14 cellular contexts compared by ENCODE assay signal in genomic region chr10:86709786-86710185, GRCh38. TPM values are rescaled to one million over a fixed set of nuclear protein-coding genes. Genes with fewer than 3 reads are reported as not detected.
DNase-seq lines count a peak whose midpoint lies in the region; ATAC-seq and TF ChIP-seq lines count a peak whose summit lies in the region.
"Had no signal": no experiment of that assay in that cellular context is flagged by ENCODE, and none has a peak within 500 bp of the region (broad histone marks: within the 10 kb centered on the region; RNA-seq: fewer than 3 reads in every experiment).

No MANE protein-coding gene starts in this region.

- H3K36me3 Mint-ChIP-seq in activated CD4-positive, alpha-beta T cell treated with anti-CD3 and anti-CD28 coated beads for 36 hours (ENCODE audit: low read depth) = no peaks in the 10 kb centered on the region
- no peaks in the 10 kb centered on the region for H3K36me3 Mint-ChIP-seq in activated CD4-positive, alpha-beta memory T cell treated with anti-CD3 and anti-CD28 coated beads for 36 hours
- H3K36me3 Mint-ChIP-seq in immature natural killer cell = no peaks in the 10 kb centered on the region

- H3K9me3 Mint-ChIP-seq in activated CD4-positive, alpha-beta T cell treated with anti-CD3 and anti-CD28 coated beads for 36 hours (ENCODE audit: low read depth) = no peaks in the 10 kb centered on the region
- H3K9me3 Mint-ChIP-seq in activated CD4-positive, alpha-beta memory T cell treated with anti-CD3 and anti-CD28 coated beads for 36 hours = no peaks in the 10 kb centered on the region
- H3K9me3 Mint-ChIP-seq in immature natural killer cell = no peaks in the 10 kb centered on the region

- no peaks in the 10 kb centered on the region for H3K27me3 ChIP-seq in skeletal muscle tissue (ENCODE audit: control insufficient read depth in 3 of 3, insufficient read depth in 3 of 3, low read length in 3 of 3)
- H3K27me3 ChIP-seq in colonic mucosa = no peaks in the 10 kb centered on the region
- H3K27me3 ChIP-seq: right lobe of liver had no signal

- H3K4me3 Mint-ChIP-seq in activated CD4-positive, alpha-beta T cell treated with anti-CD3 and anti-CD28 coated beads for 36 hours = peak overlapping the region; percentile 75
- H3K4me3 Mint-ChIP-seq in activated CD4-positive, alpha-beta memory T cell treated with anti-CD3 and anti-CD28 coated beads for 36 hours = peak overlapping the region; percentile 49
- H3K4me3 Mint-ChIP-seq in immature natural killer cell = peak overlapping the region; percentile 84 to 91 (median 89)

- H3K4me1 ChIP-seq in skeletal muscle tissue (ENCODE audit: control insufficient read depth in 3 of 3, insufficient read depth in 3 of 3, low read length in 3 of 3) (peaks cover 43 to 87% (median 81%) of the 10 kb centered on the region in 3 donors), colonic mucosa (peaks cover 3% of the 10 kb centered on the region)
- H3K4me1 ChIP-seq: right lobe of liver had no signal

- peak overlapping the region; percentile 54 for H3K27ac ChIP-seq in skeletal muscle tissue (ENCODE audit: low read depth, low read length)
- H3K27ac ChIP-seq in colonic mucosa = no peak overlapping the region
- no peak overlapping the region for H3K27ac ChIP-seq in substantia nigra (ENCODE audit: low read depth, low read length, poor library complexity, severe bottlenecking)
- H3K27ac ChIP-seq: epithelial cell of prostate, right lobe of liver had no signal

- no peaks in the 10 kb centered on the region for H3K9me3 ChIP-seq in skeletal muscle tissue (ENCODE audit: control insufficient read depth in 3 of 3, low read length in 3 of 3)
- no peaks in the 10 kb centered on the region for H3K9me3 ChIP-seq in colonic mucosa
- H3K9me3 ChIP-seq: right lobe of liver had no signal

- intact Hi-C loops in activated CD4-positive, alpha-beta T cell treated with anti-CD3 and anti-CD28 coated beads for 36 hours (cut with DNase I, micrococcal nuclease) = loop anchor here (5.0 kb wide), 4 partner anchors 172 to 793 kb away; partner anchors contain the start of genes ADIRF (in 1 of the 2) and MINPP1 (in 1 of the 2)
- intact Hi-C loops in activated CD4-positive, alpha-beta memory T cell treated with anti-CD3 and anti-CD28 coated beads for 36 hours (cut with micrococcal nuclease) = loop anchor here (2.0 to 5.0 kb wide), 3 partner anchors 187 to 385 kb away; partner anchors contain the start of genes GLUD1, SHLD2 and WAPL
- intact Hi-C loops in colonic mucosa (cut with DNase I) = loop anchor here (2.0 kb wide), 1 partner anchor 191 kb away; no protein-coding TSS in a partner anchor

- POLR2A ChIA-PET in activated CD4-positive, alpha-beta T cell treated with anti-CD3 and anti-CD28 coated beads for 36 hours (lab: Charles Lee) = no interaction called here
- POLR2A ChIA-PET in activated CD4-positive, alpha-beta memory T cell treated with anti-CD3 and anti-CD28 coated beads for 36 hours (lab: Charles Lee) = no interaction called here

- TF ChIP-seq CTCF in colonic mucosa (IDR thresholded peaks at IDR 0.05) = no peak

- ATAC-seq in activated CD4-positive, alpha-beta T cell treated with anti-CD3 and anti-CD28 coated beads for 36 hours = no peak
- ATAC-seq: right lobe of liver had no signal

- H3K27ac Mint-ChIP-seq in activated CD4-positive, alpha-beta T cell treated with anti-CD3 and anti-CD28 coated beads for 36 hours = peak overlapping the region; percentile 48
- H3K27ac Mint-ChIP-seq in activated CD4-positive, alpha-beta memory T cell treated with anti-CD3 and anti-CD28 coated beads for 36 hours = no peak overlapping the region
- H3K27ac Mint-ChIP-seq in immature natural killer cell = peak overlapping the region in 4 of 6 donors; percentile 84 to 95 (median 94)

- no peak for DNase-seq in activated CD4-positive, alpha-beta T cell treated with anti-CD3 and anti-CD28 coated beads for 36 hours
- DNase-seq in activated CD4-positive, alpha-beta T cell treated with anti-CD3 and anti-CD28 coated beads, Interleukin-2, amount 50 U/mL, for 4 hours = no peak
- DNase-seq in activated CD4-positive, alpha-beta memory T cell treated with anti-CD3 and anti-CD28 coated beads for 36 hours = no peak
- DNase-seq in immature natural killer cell = no peak
- no peak for DNase-seq in colonic mucosa
- DNase-seq in substantia nigra (lab: John Stamatoyannopoulos, UW) = no peak
- DNase-seq in epidermal melanocyte (ENCODE audit: insufficient read length, low spot score) = no peak
- DNase-seq: MM.1S, NCI-H2171 had no signal

- CTCF ChIA-PET in activated CD4-positive, alpha-beta T cell treated with anti-CD3 and anti-CD28 coated beads for 36 hours (lab: Charles Lee) = interaction anchor here (0.6 to 5.8 kb wide), 4 partner anchors 16 to 196 kb away, joined by 3 to 22 read pairs (median 4); no protein-coding TSS in a partner anchor
- CTCF ChIA-PET in activated CD4-positive, alpha-beta memory T cell treated with anti-CD3 and anti-CD28 coated beads for 36 hours (lab: Charles Lee) = no interaction called here

- peaks cover 12% of the 10 kb centered on the region for H3K4me1 Mint-ChIP-seq in activated CD4-positive, alpha-beta T cell treated with anti-CD3 and anti-CD28 coated beads for 36 hours
- H3K4me1 Mint-ChIP-seq in activated CD4-positive, alpha-beta memory T cell treated with anti-CD3 and anti-CD28 coated beads for 36 hours (ENCODE audit: low read depth) = peaks cover 11% of the 10 kb centered on the region
- H3K4me1 Mint-ChIP-seq in immature natural killer cell = peaks cover 20 to 27% of the 10 kb centered on the region in 2 donors

- H3K27me3 Mint-ChIP-seq in activated CD4-positive, alpha-beta T cell treated with anti-CD3 and anti-CD28 coated beads for 36 hours = no peaks in the 10 kb centered on the region
- H3K27me3 Mint-ChIP-seq in activated CD4-positive, alpha-beta memory T cell treated with anti-CD3 and anti-CD28 coated beads for 36 hours = no peaks in the 10 kb centered on the region
- peaks cover 0 to 5% (median 2%) of the 10 kb centered on the region in 3 donors for H3K27me3 Mint-ChIP-seq in immature natural killer cell (ENCODE audit: low read depth in 3 of 3)

- H3K9ac ChIP-seq in skeletal muscle tissue (ENCODE audit: low read depth in 1 of 3, low read length in 3 of 3) (peak overlapping the region in 1 of 3 donors; percentile 83), colonic mucosa (ENCODE audit: low read depth in 2 of 2, low read length in 2 of 2) (no peak overlapping the region)

- peaks cover 46 to 58% (median 52%) of the 10 kb centered on the region in 3 donors for H3K36me3 ChIP-seq in skeletal muscle tissue (ENCODE audit: control insufficient read depth in 3 of 3, insufficient read depth in 3 of 3, low read length in 3 of 3)
- H3K36me3 ChIP-seq in colonic mucosa = no peaks in the 10 kb centered on the region
- H3K36me3 ChIP-seq: right lobe of liver had no signal

- H3K4me3 ChIP-seq in skeletal muscle tissue (ENCODE audit: low read length in 3 of 3) (peak overlapping the region in 1 of 3 donors; percentile 13), colonic mucosa (no peak overlapping the region)
- H3K4me3 ChIP-seq: right lobe of liver had no signal

RNA-seq across cellular contexts. Expression of gene LDB3, which starts 41.5 kb away (rescaled TPM):
- total RNA-seq in activated CD4-positive, alpha-beta T cell treated with anti-CD3 and anti-CD28 coated beads for 36 hours = under 1 TPM; 0.05 to 0.09 TPM
- total RNA-seq in activated CD4-positive, alpha-beta memory T cell treated with anti-CD3 and anti-CD28 coated beads for 36 hours = under 1 TPM; 0.12 to 0.43 TPM
- under 1 TPM in 1 of 3 donors, not detected in 2; 0.09 TPM for polyA plus RNA-seq in immature natural killer cell
- total RNA-seq in skeletal muscle tissue = 87.7 TPM
- total RNA-seq in colonic mucosa = 1 to 10 TPM in 1 of 2 donors, under 1 TPM in 1; 0.72 to 4.7 TPM

RNA-seq across cellular contexts. Expression of gene BMPR1A, which starts 46.6 kb away (rescaled TPM):
- 1 to 10 TPM; 8.7 to 9.0 TPM for total RNA-seq in activated CD4-positive, alpha-beta T cell treated with anti-CD3 and anti-CD28 coated beads for 36 hours
- 10 to 100 TPM; 10.8 to 13.6 TPM for total RNA-seq in activated CD4-positive, alpha-beta memory T cell treated with anti-CD3 and anti-CD28 coated beads for 36 hours
- 1 to 10 TPM in 2 of 3 donors, under 1 TPM in 1; 0.99 to 3.3 (median 2.2) TPM for polyA plus RNA-seq in immature natural killer cell
- total RNA-seq in skeletal muscle tissue (42.3 TPM), colonic mucosa (10 to 100 TPM; 37.4 to 50.9 TPM)

RNA-seq across cellular contexts. Expression of gene OPN4, which starts 55.4 kb away (rescaled TPM):
- total RNA-seq in activated CD4-positive, alpha-beta T cell treated with anti-CD3 and anti-CD28 coated beads for 36 hours = not detected
- not detected for total RNA-seq in activated CD4-positive, alpha-beta memory T cell treated with anti-CD3 and anti-CD28 coated beads for 36 hours
- not detected for polyA plus RNA-seq in immature natural killer cell
- total RNA-seq in skeletal muscle tissue (not detected), colonic mucosa (not detected)
- total RNA-seq: A172, mesenteric fat pad, right lobe of liver had no signal

Comparison
In these comparisons a context has a peak if more than half of its experiments do, and no peak if none do; other contexts are left out.
1. RNA of gene LDB3, which starts 41.5 kb away (total RNA-seq): 87.7 TPM in skeletal muscle tissue (single experiment); 0.72 to 4.7 TPM in colonic mucosa, 0.12 to 0.43 TPM in activated CD4-positive, alpha-beta memory T cell treated with anti-CD3 and anti-CD28 coated beads for 36 hours and 0.05 to 0.09 TPM in activated CD4-positive, alpha-beta T cell treated with anti-CD3 and anti-CD28 coated beads for 36 hours; every median in the first group is over 10 times any median in the second.
2. Peak in every context shown above with its lines, with median percentiles within 50 percentile points of each other: H3K4me3 Mint-ChIP-seq.